In genomic region chr7:55588976-55589604, GRCh38 we compare ENCODE assay signal across 1 cellular context.
TF ChIP-seq lines count a peak whose summit lies in the region.

No MANE protein-coding gene starts in this region.

TF ChIP-seq in GM12878, 131 proteins besides CTCF, POLR2A, EP300 and RAD21 (continued from another document):
- TF ChIP-seq, protein P1, sequence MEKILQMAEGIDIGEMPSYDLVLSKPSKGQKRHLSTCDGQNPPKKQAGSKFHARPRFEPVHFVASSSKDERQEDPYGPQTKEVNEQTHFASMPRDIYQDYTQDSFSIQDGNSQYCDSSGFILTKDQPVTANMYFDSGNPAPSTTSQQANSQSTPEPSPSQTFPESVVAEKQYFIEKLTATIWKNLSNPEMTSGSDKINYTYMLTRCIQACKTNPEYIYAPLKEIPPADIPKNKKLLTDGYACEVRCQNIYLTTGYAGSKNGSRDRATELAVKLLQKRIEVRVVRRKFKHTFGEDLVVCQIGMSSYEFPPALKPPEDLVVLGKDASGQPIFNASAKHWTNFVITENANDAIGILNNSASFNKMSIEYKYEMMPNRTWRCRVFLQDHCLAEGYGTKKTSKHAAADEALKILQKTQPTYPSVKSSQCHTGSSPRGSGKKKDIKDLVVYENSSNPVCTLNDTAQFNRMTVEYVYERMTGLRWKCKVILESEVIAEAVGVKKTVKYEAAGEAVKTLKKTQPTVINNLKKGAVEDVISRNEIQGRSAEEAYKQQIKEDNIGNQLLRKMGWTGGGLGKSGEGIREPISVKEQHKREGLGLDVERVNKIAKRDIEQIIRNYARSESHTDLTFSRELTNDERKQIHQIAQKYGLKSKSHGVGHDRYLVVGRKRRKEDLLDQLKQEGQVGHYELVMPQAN (conservative IDR thresholded peaks at IDR 0.05) = no peak
- TF ChIP-seq EZH2 (IDR thresholded peaks at IDR 0.05; ENCODE audit: borderline replicate concordance, control insufficient read depth, low read depth, low read length) (no peak), MAX (IDR thresholded peaks at IDR 0.05; ENCODE audit: low read depth, low read length) (no peak), CHD1 (IDR thresholded peaks at IDR 0.05; ENCODE audit: low read depth, low read length) (no peak), PML (IDR thresholded peaks at IDR 0.05; ENCODE audit: low read length) (no peak), ZNF24 (IDR thresholded peaks at IDR 0.05) (no peak), POU2F2 (IDR thresholded peaks at IDR 0.05; ENCODE audit: borderline replicate concordance, low read depth, low read length) (no peak), ZSCAN29 (IDR thresholded peaks at IDR 0.05) (no peak), TAF1 (IDR thresholded peaks at IDR 0.05; ENCODE audit: borderline replicate concordance, low read depth, low read length) (no peak), CBFB (IDR thresholded peaks at IDR 0.05; ENCODE audit: low read depth) (no peak), CBX3 (IDR thresholded peaks at IDR 0.05; ENCODE audit: borderline replicate concordance, low read depth) (no peak), YY1 (IDR thresholded peaks at IDR 0.05; ENCODE audit: low read depth, low read length) (no peak)
- TF ChIP-seq, protein P2, sequence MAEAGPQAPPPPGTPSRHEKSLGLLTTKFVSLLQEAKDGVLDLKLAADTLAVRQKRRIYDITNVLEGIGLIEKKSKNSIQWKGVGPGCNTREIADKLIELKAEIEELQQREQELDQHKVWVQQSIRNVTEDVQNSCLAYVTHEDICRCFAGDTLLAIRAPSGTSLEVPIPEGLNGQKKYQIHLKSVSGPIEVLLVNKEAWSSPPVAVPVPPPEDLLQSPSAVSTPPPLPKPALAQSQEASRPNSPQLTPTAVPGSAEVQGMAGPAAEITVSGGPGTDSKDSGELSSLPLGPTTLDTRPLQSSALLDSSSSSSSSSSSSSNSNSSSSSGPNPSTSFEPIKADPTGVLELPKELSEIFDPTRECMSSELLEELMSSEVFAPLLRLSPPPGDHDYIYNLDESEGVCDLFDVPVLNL (IDR thresholded peaks at IDR 0.05; ENCODE audit: low read depth, low read length) = no peak
TF ChIP-seq in GM12878: peak in this region for 0.
